In the genomic region with DNA sequence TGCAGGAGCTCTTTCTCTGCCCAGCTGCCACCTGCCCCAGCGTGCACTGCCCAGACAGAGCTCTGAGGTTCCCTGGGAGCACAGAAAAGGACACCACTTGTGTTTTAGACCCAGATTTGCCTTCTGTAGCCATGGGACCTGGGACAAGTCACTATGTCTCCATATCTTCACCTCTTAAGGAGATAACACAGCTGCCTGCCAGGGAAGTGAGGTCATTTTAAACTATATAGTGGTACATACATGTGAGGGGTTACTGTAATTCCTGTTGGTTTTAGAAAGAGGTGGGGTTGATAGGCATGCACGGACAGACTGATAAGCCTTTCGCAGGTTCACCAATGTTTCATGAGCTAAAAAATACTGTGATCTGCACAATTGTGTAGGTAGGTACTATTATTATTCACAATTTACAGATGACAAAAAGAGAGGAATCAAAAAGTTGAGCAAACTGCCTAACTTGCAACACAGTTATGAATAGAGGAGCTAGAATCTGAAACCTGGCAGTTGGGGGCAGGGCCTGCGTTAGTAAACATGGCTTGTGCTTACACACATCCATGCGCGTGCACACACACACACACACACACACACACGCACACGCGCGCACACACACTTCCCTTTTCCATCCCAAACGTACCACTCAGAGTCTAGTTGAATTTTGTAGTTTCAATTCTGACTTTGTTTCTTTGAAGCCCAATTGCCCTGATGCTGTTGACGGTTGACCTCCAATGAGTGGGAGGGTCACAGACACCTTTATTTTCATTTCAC, we compare ENCODE assay signal across 11 cellular contexts.
A peak's percentile ranks its signal among the peaks of the same experiment; 100 is the strongest.
DNase-seq lines count a peak whose midpoint lies in the region; ATAC-seq and TF ChIP-seq lines count a peak whose summit lies in the region.
"Had no signal": no experiment of that assay in that cellular context is flagged by ENCODE, and none has a peak within 500 bp of the region (broad histone marks: within the 10 kb centered on the region; RNA-seq: fewer than 3 reads in every experiment).

No MANE protein-coding gene starts in this region.

- H3K27me3 ChIP-seq in A673 (replicated peaks; ENCODE audit: insufficient read depth, low read depth, low read length, poor library complexity) (no peaks in the 10 kb centered on the region), esophagus muscularis mucosa (no peaks in the 10 kb centered on the region)
- H3K27me3 ChIP-seq: ascending aorta had no signal

- POLR2A ChIA-PET in A673 (lab: Charles Lee; ENCODE audit: low non-redundant PET): interaction anchor here (0.6 kb wide), 1 partner anchor 502 kb away, joined by 4 read pairs; no protein-coding TSS in a partner anchor

- no TSS peak for BruUV-seq in A673 (replicated peaks; lab: Mats Ljungman, UMichigan)

- H3K27ac ChIP-seq in A673 (ENCODE audit: low read depth, low read length, poor library complexity, severe bottlenecking): peak overlapping the region; percentile 1
- H3K27ac ChIP-seq in esophagus muscularis mucosa (replicated peaks in 1 of 4): peak overlapping the region; percentile 25 to 68 (median 46)

- peaks cover 6 to 14% of the 10 kb centered on the region in 2 donors for H3K36me3 Mint-ChIP-seq in naive B cell

- H3K36me3 ChIP-seq in A673 (ENCODE audit: insufficient read depth, low read length, poor library complexity, severe bottlenecking): no peaks in the 10 kb centered on the region
- no peaks in the 10 kb centered on the region for H3K36me3 ChIP-seq in esophagus muscularis mucosa
- H3K36me3 ChIP-seq: ascending aorta had no signal

- TF ChIP-seq CTCF in A673 (conservative IDR thresholded peaks at IDR 0.05; ENCODE audit: low read depth, low read length) (no peak), NB4 (IDR thresholded peaks at IDR 0.05; ENCODE audit: low read depth, low read length) (no peak), esophagus muscularis mucosa (IDR thresholded peaks at IDR 0.05) (no peak)

- no peak for DNase-seq in A673 (ENCODE audit: low spot score)
- peak; percentile 77 for DNase-seq in NB4 (ENCODE audit: low read depth)
- DNase-seq in esophagus muscularis mucosa (ENCODE audit: extremely low spot score): peak; percentile 77
- DNase-seq in naive B cell: peak; percentile 50
- DNase-seq in DMS53 treated with DMSO at 0.1 percent for 48 hours (lab: John Stamatoyannopoulos, UW; ENCODE audit: unreplicated experiment): no peak
- DNase-seq in hippocampal formation (lab: John Stamatoyannopoulos, UW): no peak
- DNase-seq: effector CD8-positive, alpha-beta T cell; NCI-H1048 had no signal

- H3K27me3 Mint-ChIP-seq in naive B cell: peaks cover 3 to 16% (median 6%) of the 10 kb centered on the region in 3 donors

- CTCF ChIA-PET in A673 (lab: Charles Lee): no interaction called here

- H3K4me1 Mint-ChIP-seq in naive B cell: peaks cover 12 to 22% (median 18%) of the 10 kb centered on the region in 3 donors

- peaks cover 7% of the 10 kb centered on the region for H3K9me3 ChIP-seq in A673 (ENCODE audit: low read depth, low read length, poor library complexity, severe bottlenecking)
- H3K9me3 ChIP-seq in esophagus muscularis mucosa: peaks cover 0 to 9% (median 7%) of the 10 kb centered on the region in 4 donors

- TF ChIP-seq EP300 in esophagus muscularis mucosa (IDR thresholded peaks at IDR 0.05): no peak

- H3K4me3 ChIP-seq in A673 (ENCODE audit: low read depth, low read length, poor library complexity, severe bottlenecking) (no peak overlapping the region), NB4 (ENCODE audit: low read depth, low read length) (peak overlapping the region; percentile 34), esophagus muscularis mucosa (no peak overlapping the region)
- H3K4me3 ChIP-seq: ascending aorta had no signal

- WGBS in esophagus muscularis mucosa: 68% methylated on average over 12 of the region's 12 CpGs

- H3K4me1 ChIP-seq in A673 (ENCODE audit: insufficient read depth, low read length, poor library complexity, severe bottlenecking) (peaks cover 14% of the 10 kb centered on the region), esophagus muscularis mucosa (peaks cover 38 to 50% (median 45%) of the 10 kb centered on the region in 4 donors)

- intact Hi-C loops in A673 (cut with micrococcal nuclease; ENCODE audit: unreplicated experiment) (loop anchor here (10.0 kb wide), 1 partner anchor 225 kb away; no protein-coding TSS in a partner anchor), esophagus muscularis mucosa (cut with DNase I) (no loop called here)

- peak overlapping the region in 5 of 6 donors; percentile 15 to 91 (median 39) for H3K27ac Mint-ChIP-seq in naive B cell

- H3K4me3 Mint-ChIP-seq in naive B cell: peak overlapping the region; percentile 16 to 66 (median 41)

- peaks cover 6 to 17% (median 12%) of the 10 kb centered on the region in 7 donors for H3K9me3 Mint-ChIP-seq in naive B cell

- no peak for TF ChIP-seq POLR2A in NB4 (IDR thresholded peaks at IDR 0.05; ENCODE audit: extremely low read depth, insufficient read length)
- TF ChIP-seq POLR2A in esophagus muscularis mucosa (IDR thresholded peaks at IDR 0.05; ENCODE audit: low read depth): no peak

- peak; percentile 84 to 93 for ATAC-seq in naive B cell (ENCODE audit: low read depth in 2 of 2)
- ATAC-seq in HG03045 (IDR thresholded peaks at IDR 0.05; ENCODE audit: unreplicated experiment): no peak
- ATAC-seq in HG02970 (IDR thresholded peaks at IDR 0.05; ENCODE audit: low FRiP score, unreplicated experiment): no peak

Comparison
In these comparisons a context has a peak if more than half of its experiments do, and no peak if none do; other contexts are left out.
1. DNase-seq: peak in NB4 (single experiment), esophagus muscularis mucosa (single experiment) and naive B cell (single experiment); none in A673 (single experiment), DMS53 treated with DMSO at 0.1 percent for 48 hours (single experiment) and hippocampal formation (0 of 2).
2. ATAC-seq: peak in naive B cell (2 of 2); none in HG03045 (single experiment) and HG02970 (single experiment).